Comparison of ENCODE assay signal across 11 cellular contexts in the genomic region with DNA sequence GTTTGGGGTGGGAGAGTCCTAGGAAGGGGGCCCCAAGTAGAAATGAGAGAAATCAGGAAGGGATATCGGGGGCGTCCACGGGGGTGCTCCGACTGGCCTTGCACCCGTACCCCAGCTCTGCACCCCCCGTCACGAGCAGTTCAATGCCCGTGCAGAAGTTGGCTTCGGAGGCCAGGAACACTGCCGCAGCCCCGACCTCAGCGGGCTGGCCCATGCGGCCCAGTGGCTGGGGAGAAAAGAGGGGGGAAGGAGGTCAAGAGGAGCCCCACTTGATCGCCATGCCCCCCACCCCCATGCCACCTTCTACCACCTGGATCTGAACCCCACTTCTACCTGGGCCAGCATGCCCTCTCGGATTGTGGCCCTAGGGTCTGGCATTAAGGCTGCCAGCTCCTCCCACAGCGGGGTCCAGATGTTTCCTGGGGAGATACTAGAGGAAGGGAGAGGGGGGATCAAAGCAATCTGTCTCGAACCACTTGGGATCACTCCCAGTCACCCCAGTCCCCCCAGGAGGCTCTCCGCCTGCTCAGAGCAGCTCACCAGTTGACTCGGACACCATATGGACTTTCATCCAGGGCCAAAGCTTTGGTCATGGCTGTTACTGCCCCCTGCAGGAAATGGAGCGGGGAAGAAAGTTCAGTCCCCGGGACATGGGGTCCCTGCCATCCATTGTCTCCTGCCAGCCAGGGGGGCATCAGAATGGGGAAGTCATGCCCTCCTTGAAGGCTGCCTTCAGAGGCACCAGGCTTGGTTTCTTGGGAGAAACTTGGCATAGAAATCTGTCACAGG. TPM values are rescaled to one million over a fixed set of nuclear protein-coding genes. Genes with fewer than 3 reads are reported as not detected.
DNase-seq lines count a peak whose midpoint lies in the region; ATAC-seq, FAIRE-seq and TF ChIP-seq lines count a peak whose summit lies in the region.
"Had no signal": no experiment of that assay in that cellular context is flagged by ENCODE, and none has a peak within 500 bp of the region (broad histone marks: within the 10 kb centered on the region; RNA-seq: fewer than 3 reads in every experiment).

No MANE protein-coding gene starts in this region.

- TF ChIP-seq POLR2A in K562 (conservative IDR thresholded peaks at IDR 0.05), result no peak
- no peak for TF ChIP-seq POLR2A in vagina (IDR thresholded peaks at IDR 0.05)

- no peak overlapping the region for H2AFZ ChIP-seq in K562 (ENCODE audit: low read depth, low read length)

- H3K4me2 ChIP-seq in K562 (ENCODE audit: insufficient read depth, low read length), result no peak overlapping the region

- H4K20me1 ChIP-seq in K562 (replicated peaks; ENCODE audit: control insufficient read depth, insufficient read depth, low read length), result 0 out of 2 replicates have a peak, but pooled peaks cover 3% of the 10 kb centered on the region

- no peak for TF ChIP-seq EP300 in K562 (IDR thresholded peaks at IDR 0.05; ENCODE audit: low read length)

- peaks cover 29% of the 10 kb centered on the region for H3K79me2 ChIP-seq in K562 (ENCODE audit: control insufficient read depth, insufficient read depth, low read length)

- no peaks in the 10 kb centered on the region for H3K9me1 ChIP-seq in K562 (ENCODE audit: control insufficient read depth, insufficient read depth, low read length)

- H3K27me3 ChIP-seq in heart right ventricle (no peaks in the 10 kb centered on the region), K562 (ENCODE audit: control insufficient read depth in 2 of 2, insufficient read depth in 2 of 2, low read length in 2 of 2) (no peaks in the 10 kb centered on the region), liver (ENCODE audit: control insufficient read depth in 4 of 4, insufficient read depth in 4 of 4, low read length in 3 of 4) (no peaks in the 10 kb centered on the region), vagina (no peaks in the 10 kb centered on the region)

- H3K9me3 ChIP-seq in heart right ventricle (no peaks in the 10 kb centered on the region), K562 (replicated peaks; ENCODE audit: control insufficient read depth, insufficient read depth, low read depth, low read length) (no peaks in the 10 kb centered on the region), liver (ENCODE audit: control insufficient read depth in 4 of 4, low read length in 3 of 4) (no peaks in the 10 kb centered on the region), vagina (no peaks in the 10 kb centered on the region)

- TF ChIP-seq RAD21 in K562 (CRISPR knock-in tag; conservative IDR thresholded peaks at IDR 0.05 in 1 of 2, IDR thresholded peaks at IDR 0.05 in 1 of 2) (peak in 1 of 2 experiments; percentile 27; a peak in 2 of 4 replicates), liver (IDR thresholded peaks at IDR 0.05) (peak; percentile 14 to 45)

- POLR2A ChIA-PET in K562 (lab: Yijun Ruan, JAX), result interaction anchor here (0.5 to 1.1 kb wide), 3 partner anchors 14 to 154 kb away, joined by 3 read pairs; no protein-coding TSS in a partner anchor

- intact Hi-C loops in heart right ventricle (cut with DNase I), result no loop called here
- intact Hi-C loops in cardiac septum (cut with DNase I), result no loop called here
- intact Hi-C loops in K562 (cut with micrococcal nuclease), result no loop called here
- intact Hi-C loops in vagina (cut with DNase I), result no loop called here

- ATAC-seq in heart right ventricle (no peak), K562 (no peak), HG03342 (IDR thresholded peaks at IDR 0.05; ENCODE audit: unreplicated experiment) (no peak)

- H3K27ac ChIP-seq in heart right ventricle (peak overlapping the region in 8 of 10 donors; percentile 63 to 94 (median 90)), K562 (ENCODE audit: extremely low read depth, low read depth, low read length) (no peak overlapping the region), liver (ENCODE audit: low read depth in 1 of 2, low read length in 2 of 2) (peak overlapping the region; percentile 87 to 91), vagina (peak overlapping the region; percentile 94)

- no peak overlapping the region for H3K4me3 ChIP-seq in heart right ventricle
- H3K4me3 ChIP-seq in K562, result no peak overlapping the region
- no peak overlapping the region for H3K4me3 ChIP-seq in liver (ENCODE audit: low read depth in 1 of 3, low read length in 3 of 3)
- no peak overlapping the region for H3K4me3 ChIP-seq in vagina

- FAIRE-seq in K562 (lab: Jason Lieb, UNC), result no peak

- CTCF ChIA-PET in K562 (lab: Yijun Ruan, JAX; ENCODE audit: low intra/inter-chr PET ratio), result no interaction called here

- BruUV-seq in K562 (replicated peaks; lab: Mats Ljungman, UMichigan), result no TSS peak

- peak in 5 of 9 donors; percentile 10 to 25 (median 19) for TF ChIP-seq CTCF in heart right ventricle (IDR thresholded peaks at IDR 0.05)
- TF ChIP-seq CTCF in K562 (IDR thresholded peaks at IDR 0.05 in 2 of 3, conservative IDR thresholded peaks at IDR 0.05 in 1 of 3; ENCODE audit: insufficient read depth in 2 of 3, low read depth in 1 of 3, low read length in 3 of 3), result peak; percentile 53 to 55 (median 54)
- TF ChIP-seq CTCF in liver (IDR thresholded peaks at IDR 0.05; ENCODE audit: low read depth, low read length, missing input control), result no peak
- no peak for TF ChIP-seq CTCF in vagina (IDR thresholded peaks at IDR 0.05)

- H3K4me1 ChIP-seq in heart right ventricle (peaks cover 5 to 38% (median 22%) of the 10 kb centered on the region in 9 donors), K562 (replicated peaks in 1 of 2; ENCODE audit: control insufficient read depth in 2 of 2, insufficient read depth in 2 of 2, low read length in 2 of 2) (peaks cover 20 to 44% of the 10 kb centered on the region in 2 experiments; a peak in 4 of 5 replicates), liver (ENCODE audit: control insufficient read depth in 4 of 4, insufficient read depth in 4 of 4, low read length in 3 of 4) (peaks cover 7 to 52% (median 40%) of the 10 kb centered on the region in 4 donors), vagina (peaks cover 35% of the 10 kb centered on the region)

- peak overlapping the region in 1 of 2 experiments; percentile 19; a peak in 1 of 4 replicates for H3K9ac ChIP-seq in K562 (ENCODE audit: insufficient read depth in 1 of 2, low read depth in 2 of 2, low read length in 2 of 2)
- H3K9ac ChIP-seq in liver (ENCODE audit: low read depth in 1 of 2, low read length in 2 of 2), result no peak overlapping the region

- no peak for DNase-seq in heart right ventricle
- no peak for DNase-seq in cardiac septum (ENCODE audit: low spot score)
- peak in 3 of 4 experiments; percentile 13 to 63 (median 62) for DNase-seq in K562 (ENCODE audit: extremely low read depth in 1 of 4, low spot score in 3 of 4)
- DNase-seq in vagina (ENCODE audit: extremely low spot score in 2 of 2), result no peak
- DNase-seq in GF-D8 (lab: John Stamatoyannopoulos, UW), result no peak
- no peak for DNase-seq in NCI-H1105 (lab: John Stamatoyannopoulos, UW)
- DNase-seq: activated CD4-positive, alpha-beta T cell treated with anti-CD3 and anti-CD28 coated beads, Interleukin-2, amount 10 ng/mL, durations not matched to agents 24 days and 14 days; left colon; NCI-H446 treated with DMSO at 0.1 percent for 48 hours had no signal

- WGBS in heart right ventricle, 2 donors, result 86 to 87% methylated on average over 21 of the region's 21 CpGs
- 79% methylated on average over 15 of the region's 21 CpGs for WGBS in K562 (ENCODE audit: insufficient coverage, low coverage, missing lambda C conversion rate)
- 55% methylated on average over 21 of the region's 21 CpGs for WGBS in liver

- in situ Hi-C loops in K562 (cut with MboI), result no loop called here

- H3K36me3 ChIP-seq in heart right ventricle, result no peaks in the 10 kb centered on the region
- peaks cover under 1% of the 10 kb centered on the region; the same call in 1 of the 3 replicates for H3K36me3 ChIP-seq in K562 (ENCODE audit: control insufficient read depth, insufficient read depth, low read length)
- H3K36me3 ChIP-seq in liver (ENCODE audit: control insufficient read depth in 4 of 4, insufficient read depth in 3 of 4, low read depth in 1 of 4, low read length in 3 of 4), result peaks cover 0 to 3% (median 0%) of the 10 kb centered on the region in 4 donors
- H3K36me3 ChIP-seq in vagina, result no peaks in the 10 kb centered on the region

RNA-seq across cellular contexts. Expression of gene BCAT2, which starts 2.5 kb away (rescaled TPM):
- total RNA-seq in heart right ventricle, result 10 to 100 TPM; 49.9 to 77.8 (median 65.2) TPM
- 10 to 100 TPM; 43.7 to 96.7 TPM for polyA plus RNA-seq in heart right ventricle
- total RNA-seq in cardiac septum, result 48.9 TPM
- 51.3 and 119 TPM in 2 replicates for total RNA-seq in K562 (2011; cell fraction: chromatin; rRNA removed; ENCODE audit: low replicate concordance)
- total RNA-seq in K562 (2011; cell fraction: nucleolus; rRNA removed), result 57.0 and 58.4 TPM in 2 replicates
- 47.7 and 57.1 TPM in 2 replicates for total RNA-seq in K562 (2011; cell fraction: nucleoplasm; rRNA removed)
- 57.8 and 69.7 TPM in 2 replicates for total RNA-seq in K562 (2014; rRNA removed)
- total RNA-seq in K562 (2014; rRNA removed; fragmentation: Illumina TruSeq; extraction: Trizol), result 12.4 and 18.9 TPM in 2 replicates
- 31.4 and 32.6 TPM in 2 replicates for total RNA-seq in K562 (2015; rRNA removed; fragmentation: Illumina TruSeq; extraction: Trizol)
- total RNA-seq in K562 (2021), result 79.6 and 84.8 TPM in 2 replicates
- 29.7 and 54.4 TPM in 2 replicates for polyA plus RNA-seq in K562 (2011; rRNA removed)
- polyA plus RNA-seq in K562 (2011; cell fraction: cytosol; rRNA removed), result 62.1 and 122 TPM in 2 replicates
- 58.1 and 87.7 TPM in 2 replicates for polyA plus RNA-seq in K562 (2011; cell fraction: nucleus; rRNA removed)
- 50.4 and 57.4 TPM in 2 replicates for polyA plus RNA-seq in K562 (2012)
- polyA plus RNA-seq in K562 (2014; fragmentation: Illumina TruSeq; extraction: Trizol), result 53.9 and 68.4 TPM in 2 replicates
- polyA plus RNA-seq in K562 (2014; fragmentation: Nextera tagmentation; extraction: Ambion mirVana), result 10 to 100 TPM in 1 of 2 experiments, 1 to 10 TPM in 1; 3.4 to 17.0 TPM
- polyA plus RNA-seq in K562 (2014; rRNA removed), result 61.3 and 70.5 TPM in 2 replicates
- 19.9 and 22.6 TPM in 2 replicates for polyA minus RNA-seq in K562 (2011; rRNA and poly(A)+ RNA removed)
- polyA minus RNA-seq in K562 (2011; cell fraction: cytosol; rRNA and poly(A)+ RNA removed), result 31.7 and 42.9 TPM in 2 replicates
- 13.1 and 17.9 TPM in 2 replicates for polyA minus RNA-seq in K562 (2011; cell fraction: nucleus; rRNA and poly(A)+ RNA removed)
- 1 to 10 TPM; 8.9 to 9.2 TPM for total RNA-seq in liver
- 10 to 100 TPM in 1 of 2 donors, 1 to 10 TPM in 1; 7.8 to 35.8 TPM for polyA plus RNA-seq in liver
- total RNA-seq in vagina, result 41.5 TPM

RNA-seq across cellular contexts. Expression of gene HSD17B14, which starts 23.0 kb away (rescaled TPM):
- 1 to 10 TPM; 1.1 to 5.3 (median 3.1) TPM for total RNA-seq in heart right ventricle
- polyA plus RNA-seq in heart right ventricle, result 1 to 10 TPM; 2.4 to 2.7 TPM
- 1.9 TPM for total RNA-seq in cardiac septum
- 0.70 and 1.7 TPM in 2 replicates for total RNA-seq in K562 (2011; cell fraction: chromatin; rRNA removed; ENCODE audit: low replicate concordance)
- total RNA-seq in K562 (2011; cell fraction: nucleolus; rRNA removed), result 0.50 and 1.1 TPM in 2 replicates
- 0.53 and 0.88 TPM in 2 replicates for total RNA-seq in K562 (2011; cell fraction: nucleoplasm; rRNA removed)
- total RNA-seq in K562 (2014; rRNA removed), result 0.20 TPM in 1 of 2 replicates, not detected in the other
- not detected in 2 replicates for total RNA-seq in K562 (2014; rRNA removed; fragmentation: Illumina TruSeq; extraction: Trizol)
- total RNA-seq in K562 (2015; rRNA removed; fragmentation: Illumina TruSeq; extraction: Trizol), result not detected in 2 replicates
- total RNA-seq in K562 (2021), result 0.16 TPM in 1 of 2 replicates, not detected in the other
- polyA plus RNA-seq in K562 (2011; rRNA removed), result 0.20 TPM in 1 of 2 replicates, not detected in the other
- 0.19 and 0.22 TPM in 2 replicates for polyA plus RNA-seq in K562 (2011; cell fraction: cytosol; rRNA removed)
- 0.60 and 1.2 TPM in 2 replicates for polyA plus RNA-seq in K562 (2011; cell fraction: nucleus; rRNA removed)
- 0.21 and 1.0 TPM in 2 replicates for polyA plus RNA-seq in K562 (2012)
- not detected in 2 replicates for polyA plus RNA-seq in K562 (2014; fragmentation: Illumina TruSeq; extraction: Trizol)
- polyA plus RNA-seq in K562 (2014; fragmentation: Nextera tagmentation; extraction: Ambion mirVana), result not detected
- not detected in 2 replicates for polyA plus RNA-seq in K562 (2014; rRNA removed)
- not detected in 2 replicates for polyA minus RNA-seq in K562 (2011; rRNA and poly(A)+ RNA removed)
- polyA minus RNA-seq in K562 (2011; cell fraction: cytosol; rRNA and poly(A)+ RNA removed), result not detected in 2 replicates
- not detected in 2 replicates for polyA minus RNA-seq in K562 (2011; cell fraction: nucleus; rRNA and poly(A)+ RNA removed)
- 10 to 100 TPM in 1 of 2 donors, 1 to 10 TPM in 1; 3.7 to 11.2 TPM for total RNA-seq in liver
- 10 to 100 TPM in 1 of 2 donors, 1 to 10 TPM in 1; 4.9 to 12.6 TPM for polyA plus RNA-seq in liver
- 19.2 TPM for total RNA-seq in vagina

RNA-seq across cellular contexts. Expression of gene PLEKHA4, which starts 55.1 kb away (rescaled TPM):
- 10 to 100 TPM; 18.5 to 70.6 (median 25.1) TPM for total RNA-seq in heart right ventricle
- 10 to 100 TPM; 29.3 to 29.5 TPM for polyA plus RNA-seq in heart right ventricle
- 106 TPM for total RNA-seq in cardiac septum
- 22.1 and 56.7 TPM in 2 replicates for total RNA-seq in K562 (2011; cell fraction: chromatin; rRNA removed; ENCODE audit: low replicate concordance)
- total RNA-seq in K562 (2011; cell fraction: nucleolus; rRNA removed), result 27.5 and 39.4 TPM in 2 replicates
- 22.7 and 27.9 TPM in 2 replicates for total RNA-seq in K562 (2011; cell fraction: nucleoplasm; rRNA removed)
- total RNA-seq in K562 (2014; rRNA removed), result 17.0 and 20.1 TPM in 2 replicates
- 3.3 and 4.4 TPM in 2 replicates for total RNA-seq in K562 (2014; rRNA removed; fragmentation: Illumina TruSeq; extraction: Trizol)
- total RNA-seq in K562 (2015; rRNA removed; fragmentation: Illumina TruSeq; extraction: Trizol), result 5.2 and 5.6 TPM in 2 replicates
- total RNA-seq in K562 (2021), result 27.2 and 30.8 TPM in 2 replicates
- polyA plus RNA-seq in K562 (2011; rRNA removed), result 13.4 and 25.1 TPM in 2 replicates
- polyA plus RNA-seq in K562 (2011; cell fraction: cytosol; rRNA removed), result 20.5 and 26.0 TPM in 2 replicates
- 33.6 and 37.4 TPM in 2 replicates for polyA plus RNA-seq in K562 (2011; cell fraction: nucleus; rRNA removed)
- 17.0 and 29.2 TPM in 2 replicates for polyA plus RNA-seq in K562 (2012)
- polyA plus RNA-seq in K562 (2014; fragmentation: Illumina TruSeq; extraction: Trizol), result 11.4 and 18.4 TPM in 2 replicates
- polyA plus RNA-seq in K562 (2014; fragmentation: Nextera tagmentation; extraction: Ambion mirVana), result under 1 TPM; 0.07 to 0.31 TPM
- 22.0 and 23.5 TPM in 2 replicates for polyA plus RNA-seq in K562 (2014; rRNA removed)
- 2.8 and 3.5 TPM in 2 replicates for polyA minus RNA-seq in K562 (2011; rRNA and poly(A)+ RNA removed)
- 10.6 and 15.0 TPM in 2 replicates for polyA minus RNA-seq in K562 (2011; cell fraction: cytosol; rRNA and poly(A)+ RNA removed)
- 8.1 and 13.7 TPM in 2 replicates for polyA minus RNA-seq in K562 (2011; cell fraction: nucleus; rRNA and poly(A)+ RNA removed)
- 1 to 10 TPM; 4.4 to 7.3 TPM for total RNA-seq in liver
- polyA plus RNA-seq in liver, result 10 to 100 TPM in 1 of 2 donors, 1 to 10 TPM in 1; 5.3 to 17.2 TPM
- total RNA-seq in vagina, result 37.1 TPM

RNA-seq across cellular contexts. Expression of gene FGF21, which starts 58.0 kb away (rescaled TPM):
- total RNA-seq in heart right ventricle, result not detected
- polyA plus RNA-seq in heart right ventricle, result not detected
- total RNA-seq in cardiac septum, result not detected
- not detected in 2 replicates for total RNA-seq in K562 (2011; cell fraction: chromatin; rRNA removed; ENCODE audit: low replicate concordance)
- total RNA-seq in K562 (2011; cell fraction: nucleolus; rRNA removed), result not detected in 2 replicates
- not detected in 2 replicates for total RNA-seq in K562 (2011; cell fraction: nucleoplasm; rRNA removed)
- total RNA-seq in K562 (2014; rRNA removed), result 0.33 and 0.77 TPM in 2 replicates
- not detected in 2 replicates for total RNA-seq in K562 (2014; rRNA removed; fragmentation: Illumina TruSeq; extraction: Trizol)
- total RNA-seq in K562 (2015; rRNA removed; fragmentation: Illumina TruSeq; extraction: Trizol), result not detected in 2 replicates
- not detected in 2 replicates for total RNA-seq in K562 (2021)
- polyA plus RNA-seq in K562 (2011; rRNA removed), result not detected in 2 replicates
- not detected in 2 replicates for polyA plus RNA-seq in K562 (2011; cell fraction: cytosol; rRNA removed)
- not detected in 2 replicates for polyA plus RNA-seq in K562 (2011; cell fraction: nucleus; rRNA removed)
- 0.30 TPM in 1 of 2 replicates, not detected in the other for polyA plus RNA-seq in K562 (2012)
- polyA plus RNA-seq in K562 (2014; fragmentation: Illumina TruSeq; extraction: Trizol), result 0.09 TPM in 1 of 2 replicates, not detected in the other
- polyA plus RNA-seq in K562 (2014; fragmentation: Nextera tagmentation; extraction: Ambion mirVana), result under 1 TPM in 1 of 2 experiments, not detected in 1; 0.04 TPM
- polyA plus RNA-seq in K562 (2014; rRNA removed), result not detected in 2 replicates
- polyA minus RNA-seq in K562 (2011; rRNA and poly(A)+ RNA removed), result not detected in 2 replicates
- polyA minus RNA-seq in K562 (2011; cell fraction: cytosol; rRNA and poly(A)+ RNA removed), result not detected in 2 replicates
- not detected in 2 replicates for polyA minus RNA-seq in K562 (2011; cell fraction: nucleus; rRNA and poly(A)+ RNA removed)
- 1 to 10 TPM in 1 of 2 donors, not detected in 1; 5.5 TPM for total RNA-seq in liver
- polyA plus RNA-seq in liver, result 10 to 100 TPM in 1 of 2 donors, 1 to 10 TPM in 1; 6.5 to 18.5 TPM
- not detected for total RNA-seq in vagina
- total RNA-seq: activated CD4-positive, alpha-beta T cell treated with anti-CD3 and anti-CD28 coated beads, Interleukin-2, amount 10 ng/mL, durations not matched to agents 24 days and 14 days; left colon had no signal

RNA-seq across cellular contexts. Expression of gene PPP1R15A, which starts 58.9 kb away (rescaled TPM):
- total RNA-seq in heart right ventricle (100 to 1,000 TPM in 1 of 10 donors, 10 to 100 TPM in 9; 55.4 to 123 (median 73.7) TPM), cardiac septum (87.0 TPM), K562 (2014; rRNA removed) (59.1 and 87.0 TPM in 2 replicates), K562 (2014; rRNA removed; fragmentation: Illumina TruSeq; extraction: Trizol) (37.8 and 44.0 TPM in 2 replicates), K562 (2015; rRNA removed; fragmentation: Illumina TruSeq; extraction: Trizol) (34.8 and 35.5 TPM in 2 replicates), K562 (2021) (64.8 and 67.4 TPM in 2 replicates), liver (10 to 100 TPM; 13.2 to 52.5 TPM), vagina (52.1 TPM)
- polyA plus RNA-seq in heart right ventricle (100 to 1,000 TPM in 1 of 2 donors, 10 to 100 TPM in 1; 59.6 to 192 TPM), K562 (2011; rRNA removed) (38.1 and 60.9 TPM in 2 replicates), K562 (2014; fragmentation: Illumina TruSeq; extraction: Trizol) (67.6 and 73.7 TPM in 2 replicates), K562 (2014; fragmentation: Nextera tagmentation; extraction: Ambion mirVana) (1 to 10 TPM in 1 of 2 experiments, under 1 TPM in 1; 0.42 to 1.3 TPM), K562 (2014; rRNA removed) (55.7 and 77.6 TPM in 2 replicates), liver (1 to 10 TPM; 5.6 to 9.3 TPM)
- total RNA-seq in K562 (2011; cell fraction: chromatin; rRNA removed; ENCODE audit: low replicate concordance), result 91.7 and 166 TPM in 2 replicates
- 117 and 129 TPM in 2 replicates for total RNA-seq in K562 (2011; cell fraction: nucleolus; rRNA removed)
- 102 and 128 TPM in 2 replicates for total RNA-seq in K562 (2011; cell fraction: nucleoplasm; rRNA removed)
- polyA plus RNA-seq in K562 (2011; cell fraction: cytosol; rRNA removed), result 32.7 and 34.1 TPM in 2 replicates
- 82.3 and 88.1 TPM in 2 replicates for polyA plus RNA-seq in K562 (2011; cell fraction: nucleus; rRNA removed)
- 62.3 and 136 TPM in 2 replicates for polyA plus RNA-seq in K562 (2012)
- polyA minus RNA-seq in K562 (2011; rRNA and poly(A)+ RNA removed), result 26.6 and 38.8 TPM in 2 replicates
- 24.1 and 29.0 TPM in 2 replicates for polyA minus RNA-seq in K562 (2011; cell fraction: cytosol; rRNA and poly(A)+ RNA removed)
- polyA minus RNA-seq in K562 (2011; cell fraction: nucleus; rRNA and poly(A)+ RNA removed), result 33.5 and 61.9 TPM in 2 replicates

Comparison
In these comparisons a context has a peak if more than half of its experiments do, and no peak if none do; other contexts are left out.
1. DNase-seq: peak in K562 (3 of 4); none in heart right ventricle (0 of 2), cardiac septum (single experiment), vagina (0 of 2), GF-D8 (single experiment) and NCI-H1105 (single experiment).
2. CTCF ChIP-seq: peak in heart right ventricle (5 of 9) and K562 (3 of 3); none in liver (single experiment) and vagina (0 of 3).